Comparison of ENCODE assay signal across 8 cellular contexts in the genomic region with DNA sequence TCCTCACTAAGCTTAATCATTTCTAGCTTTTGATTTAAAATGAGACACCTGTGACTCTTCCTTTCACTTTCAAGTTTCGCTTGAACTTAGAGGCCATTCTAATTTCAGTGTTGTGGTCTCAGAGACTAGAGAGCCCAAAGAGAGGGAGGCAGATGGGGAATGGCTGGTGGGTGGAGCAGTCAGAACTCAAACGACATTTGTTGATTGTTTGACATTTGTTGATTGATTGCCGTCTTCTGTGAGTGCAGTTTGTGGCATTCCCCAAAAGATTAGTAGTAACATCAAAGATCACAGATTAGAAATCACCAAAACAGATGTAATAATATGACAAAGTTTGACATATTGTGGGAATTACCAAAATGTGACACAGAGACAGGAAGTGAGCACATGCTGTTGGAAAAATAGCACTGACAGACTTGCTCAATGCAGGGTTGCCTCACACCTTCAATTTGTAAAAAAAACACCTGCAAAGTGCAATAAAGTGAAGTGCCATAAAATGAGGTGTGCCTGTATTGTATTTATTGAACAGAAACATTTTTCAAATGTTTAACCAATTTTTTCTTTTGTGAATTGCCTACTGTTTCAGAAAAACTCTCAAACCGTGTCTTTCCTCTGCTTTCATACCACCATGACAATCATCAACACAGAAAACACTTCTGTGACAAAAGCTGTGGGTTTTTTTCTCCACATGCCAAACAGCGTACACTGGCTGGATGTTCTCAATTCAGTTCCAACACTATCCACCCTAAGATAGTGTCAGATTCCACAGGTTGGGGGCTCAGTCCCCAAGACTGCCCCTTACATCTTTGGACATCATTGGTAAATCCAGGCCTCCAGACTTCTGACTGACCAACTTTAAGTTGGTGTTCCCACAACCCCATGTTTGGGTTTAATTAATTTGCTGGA.
A peak's percentile ranks its signal among the peaks of the same experiment; 100 is the strongest.
DNase-seq lines count a peak whose midpoint lies in the region; ATAC-seq lines count a peak whose summit lies in the region.

No MANE protein-coding gene starts in this region.

- ATAC-seq in GM18508 (IDR thresholded peaks at IDR 0.05; ENCODE audit: insufficient read depth, unreplicated experiment): peak; percentile 58
- peak; percentile 83 for ATAC-seq in HG02588 (IDR thresholded peaks at IDR 0.05; ENCODE audit: unreplicated experiment)
- peak; percentile 86 for ATAC-seq in activated T-helper 17 cell treated with anti-CD3 and anti-CD28 coated beads, Interleukin-2, amount 50 U/mL, for 72 hours (replicated peaks)
- peak; percentile 89 to 92 for ATAC-seq in naive B cell (ENCODE audit: low read depth in 2 of 2)

- DNase-seq in NCI-H226 (peak; percentile 18), naive B cell (peak; percentile 49), retina (no peak), epidermal melanocyte (ENCODE audit: insufficient read length, low spot score) (no peak), NCI-H1048 (lab: John Stamatoyannopoulos, UW) (no peak)

- H3K27me3 Mint-ChIP-seq in activated T-helper 17 cell treated with anti-CD3 and anti-CD28 coated beads, Interleukin-2, amount 50 U/mL, for 72 hours: no peaks in the 10 kb centered on the region
- H3K27me3 Mint-ChIP-seq in naive B cell: no peaks in the 10 kb centered on the region

- H3K4me1 Mint-ChIP-seq in activated T-helper 17 cell treated with anti-CD3 and anti-CD28 coated beads, Interleukin-2, amount 50 U/mL, for 72 hours: peaks cover 41% of the 10 kb centered on the region
- H3K4me1 Mint-ChIP-seq in naive B cell: peaks cover 34 to 82% (median 46%) of the 10 kb centered on the region in 3 donors

- peak overlapping the region; percentile 95 for H3K27ac Mint-ChIP-seq in activated T-helper 17 cell treated with anti-CD3 and anti-CD28 coated beads, Interleukin-2, amount 50 U/mL, for 72 hours
- H3K27ac Mint-ChIP-seq in naive B cell: peak overlapping the region; percentile 74 to 97 (median 94)

- no peaks in the 10 kb centered on the region for H3K9me3 Mint-ChIP-seq in activated T-helper 17 cell treated with anti-CD3 and anti-CD28 coated beads, Interleukin-2, amount 50 U/mL, for 72 hours
- no peaks in the 10 kb centered on the region for H3K9me3 Mint-ChIP-seq in naive B cell

- peak overlapping the region; percentile 54 for H3K4me3 Mint-ChIP-seq in activated T-helper 17 cell treated with anti-CD3 and anti-CD28 coated beads, Interleukin-2, amount 50 U/mL, for 72 hours
- H3K4me3 Mint-ChIP-seq in naive B cell: peak overlapping the region; percentile 44 to 90 (median 72)

- H3K36me3 Mint-ChIP-seq in activated T-helper 17 cell treated with anti-CD3 and anti-CD28 coated beads, Interleukin-2, amount 50 U/mL, for 72 hours (ENCODE audit: low read depth): no peaks in the 10 kb centered on the region
- H3K36me3 Mint-ChIP-seq in naive B cell: no peaks in the 10 kb centered on the region

Comparison
In these comparisons a context has a peak if more than half of its experiments do, and no peak if none do; other contexts are left out.
1. DNase-seq: peak in NCI-H226 (single experiment) and naive B cell (single experiment); none in retina (single experiment), epidermal melanocyte (single experiment) and NCI-H1048 (single experiment).
2. Peak in every context shown above with its lines, with median percentiles within 50 percentile points of each other: ATAC-seq.